1 cellular context compared by ENCODE assay signal in the genomic region with DNA sequence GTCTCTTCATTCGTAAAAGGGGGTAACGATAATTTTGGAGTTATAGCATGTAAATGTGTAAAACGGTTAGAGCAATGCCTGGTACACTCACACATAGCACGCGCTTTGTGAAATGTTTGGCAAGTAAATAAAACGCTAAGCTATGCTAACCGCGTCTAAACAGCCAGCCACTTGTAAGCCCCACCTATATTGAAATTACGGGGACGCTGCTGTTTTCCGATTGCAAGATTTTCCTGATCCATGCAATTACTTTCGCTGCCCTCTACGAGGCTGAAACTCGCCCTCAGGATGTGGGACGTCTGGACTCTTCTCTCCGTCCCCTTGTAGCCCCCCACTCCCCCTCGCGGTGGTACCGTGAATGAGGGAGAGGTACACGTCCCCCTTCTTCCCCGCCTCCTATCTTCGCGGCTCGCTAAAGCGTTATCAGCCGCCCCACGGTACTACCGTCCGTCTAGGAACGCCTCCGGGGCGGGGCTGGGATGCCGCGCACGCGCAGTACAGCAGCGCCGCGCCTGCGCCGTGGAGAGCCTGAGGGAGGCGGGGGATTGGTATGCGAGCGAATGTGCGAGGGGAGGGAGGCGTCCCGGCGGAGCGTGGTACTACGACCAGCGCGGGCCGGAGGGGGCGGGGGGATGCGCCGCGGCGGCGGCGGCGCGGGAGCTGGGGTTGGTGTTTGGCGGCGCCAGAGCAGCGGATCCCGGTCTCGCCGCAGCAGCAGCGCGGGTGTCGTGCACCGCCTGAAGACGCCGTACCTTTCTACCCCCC.
TF ChIP-seq lines count a peak whose summit lies in the region.

Gene STIM2, plus strand, starts transcription at position 685 of the 765 bp plus-strand sequence.

TF ChIP-seq in HepG2, 621 proteins besides CTCF, POLR2A, EP300 and RAD21 (continued from another document and continues in another):
- TF ChIP-seq TFDP1 (CRISPR knock-in tag; IDR thresholded peaks at IDR 0.05; ENCODE audit: borderline replicate concordance) (peak; percentile 59; the same call in 1 of the 2 replicates), PRDM4 (CRISPR knock-in tag; IDR thresholded peaks at IDR 0.05; ENCODE audit: borderline replicate concordance) (no peak), ARNT2 (CRISPR knock-in tag; IDR thresholded peaks at IDR 0.05; ENCODE audit: low read depth) (no peak), ZNF17 (CRISPR knock-in tag; IDR thresholded peaks at IDR 0.05) (no peak), ZNF260 (CRISPR knock-in tag; IDR thresholded peaks at IDR 0.05; ENCODE audit: borderline replicate concordance, low read depth) (no peak), ZNF207 (IDR thresholded peaks at IDR 0.05; ENCODE audit: borderline replicate concordance) (no peak), GTF2F1 (IDR thresholded peaks at IDR 0.05; ENCODE audit: low read length) (no peak), ZNF354B (CRISPR knock-in tag; IDR thresholded peaks at IDR 0.05) (no peak), ATF2 (CRISPR knock-in tag; IDR thresholded peaks at IDR 0.05) (no peak), DR1 (CRISPR knock-in tag; IDR thresholded peaks at IDR 0.05) (peak; percentile 60; the same call in 1 of the 2 replicates), TAF15 (IDR thresholded peaks at IDR 0.05; ENCODE audit: low read depth, low read length, poor library complexity, severe bottlenecking) (no peak), PCBP1 (IDR thresholded peaks at IDR 0.05; ENCODE audit: borderline replicate concordance, low read depth, low read length) (no peak), ZMAT3 (CRISPR knock-in tag; conservative IDR thresholded peaks at IDR 0.05) (peak; percentile 54; the same call in 1 of the 2 replicates), ARNT (IDR thresholded peaks at IDR 0.05) (no peak), ZKSCAN5 (CRISPR knock-in tag; IDR thresholded peaks at IDR 0.05) (no peak), ZNF263 (CRISPR knock-in tag; IDR thresholded peaks at IDR 0.05) (peak; percentile 24; the same call in 1 of the 2 replicates), SYNCRIP (IDR thresholded peaks at IDR 0.05; ENCODE audit: insufficient read depth, low read depth, low read length) (no peak), ZNF282 (IDR thresholded peaks at IDR 0.05; ENCODE audit: partially characterized antibody) (no peak), MBNL3 (CRISPR knock-in tag; conservative IDR thresholded peaks at IDR 0.05) (no peak), U2AF2 (IDR thresholded peaks at IDR 0.05; ENCODE audit: low read depth, low read length) (no peak), SMAD1 (CRISPR knock-in tag; IDR thresholded peaks at IDR 0.05; ENCODE audit: borderline replicate concordance, low read depth) (peak; percentile 52; the same call in 1 of the 2 replicates), ZNF891 (CRISPR knock-in tag; IDR thresholded peaks at IDR 0.05) (peak; percentile 80; the same call in 1 of the 2 replicates), ZNF784 (CRISPR knock-in tag; IDR thresholded peaks at IDR 0.05; ENCODE audit: borderline replicate concordance) (no peak), ZNF101 (CRISPR knock-in tag; IDR thresholded peaks at IDR 0.05; ENCODE audit: borderline replicate concordance, low read depth) (no peak; the same call in 1 of the 2 replicates), SMARCC2 (IDR thresholded peaks at IDR 0.05) (no peak), GATAD2A (CRISPR knock-in tag; IDR thresholded peaks at IDR 0.05) (peak; percentile 72), PAF1 (CRISPR knock-in tag; IDR thresholded peaks at IDR 0.05) (no peak), ERF (CRISPR knock-in tag; IDR thresholded peaks at IDR 0.05) (no peak), ZFP91 (CRISPR knock-in tag; IDR thresholded peaks at IDR 0.05; ENCODE audit: borderline replicate concordance) (peak; percentile 56; the same call in 1 of the 2 replicates), ZNF619 (CRISPR knock-in tag; IDR thresholded peaks at IDR 0.05) (peak; percentile 70; the same call in 1 of the 2 replicates), E2F2 (CRISPR knock-in tag; IDR thresholded peaks at IDR 0.05; ENCODE audit: borderline replicate concordance) (no peak), ZNF451 (CRISPR knock-in tag; IDR thresholded peaks at IDR 0.05) (no peak), REPIN1 (CRISPR knock-in tag; IDR thresholded peaks at IDR 0.05; ENCODE audit: borderline replicate concordance, low read depth) (peak; percentile 70; the same call in 1 of the 2 replicates), ZNF552 (CRISPR knock-in tag; IDR thresholded peaks at IDR 0.05; ENCODE audit: borderline replicate concordance) (no peak), SP2 (CRISPR knock-in tag; IDR thresholded peaks at IDR 0.05) (no peak), GABPA (IDR thresholded peaks at IDR 0.05; ENCODE audit: low read depth, low read length) (no peak), GABPA (CRISPR knock-in tag; IDR thresholded peaks at IDR 0.05; ENCODE audit: low read depth) (peak; percentile 33; the same call in 1 of the 2 replicates), TCF7L2 (IDR thresholded peaks at IDR 0.05; ENCODE audit: low read depth, low read length) (no peak), ZNF343 (CRISPR knock-in tag; IDR thresholded peaks at IDR 0.05) (0 out of 2 replicates have a peak, but pooled peaks have one; percentile 80), ZNF224 (CRISPR knock-in tag; IDR thresholded peaks at IDR 0.05) (peak; percentile 64; the same call in 1 of the 2 replicates)
- TF ChIP-seq, protein P1, sequence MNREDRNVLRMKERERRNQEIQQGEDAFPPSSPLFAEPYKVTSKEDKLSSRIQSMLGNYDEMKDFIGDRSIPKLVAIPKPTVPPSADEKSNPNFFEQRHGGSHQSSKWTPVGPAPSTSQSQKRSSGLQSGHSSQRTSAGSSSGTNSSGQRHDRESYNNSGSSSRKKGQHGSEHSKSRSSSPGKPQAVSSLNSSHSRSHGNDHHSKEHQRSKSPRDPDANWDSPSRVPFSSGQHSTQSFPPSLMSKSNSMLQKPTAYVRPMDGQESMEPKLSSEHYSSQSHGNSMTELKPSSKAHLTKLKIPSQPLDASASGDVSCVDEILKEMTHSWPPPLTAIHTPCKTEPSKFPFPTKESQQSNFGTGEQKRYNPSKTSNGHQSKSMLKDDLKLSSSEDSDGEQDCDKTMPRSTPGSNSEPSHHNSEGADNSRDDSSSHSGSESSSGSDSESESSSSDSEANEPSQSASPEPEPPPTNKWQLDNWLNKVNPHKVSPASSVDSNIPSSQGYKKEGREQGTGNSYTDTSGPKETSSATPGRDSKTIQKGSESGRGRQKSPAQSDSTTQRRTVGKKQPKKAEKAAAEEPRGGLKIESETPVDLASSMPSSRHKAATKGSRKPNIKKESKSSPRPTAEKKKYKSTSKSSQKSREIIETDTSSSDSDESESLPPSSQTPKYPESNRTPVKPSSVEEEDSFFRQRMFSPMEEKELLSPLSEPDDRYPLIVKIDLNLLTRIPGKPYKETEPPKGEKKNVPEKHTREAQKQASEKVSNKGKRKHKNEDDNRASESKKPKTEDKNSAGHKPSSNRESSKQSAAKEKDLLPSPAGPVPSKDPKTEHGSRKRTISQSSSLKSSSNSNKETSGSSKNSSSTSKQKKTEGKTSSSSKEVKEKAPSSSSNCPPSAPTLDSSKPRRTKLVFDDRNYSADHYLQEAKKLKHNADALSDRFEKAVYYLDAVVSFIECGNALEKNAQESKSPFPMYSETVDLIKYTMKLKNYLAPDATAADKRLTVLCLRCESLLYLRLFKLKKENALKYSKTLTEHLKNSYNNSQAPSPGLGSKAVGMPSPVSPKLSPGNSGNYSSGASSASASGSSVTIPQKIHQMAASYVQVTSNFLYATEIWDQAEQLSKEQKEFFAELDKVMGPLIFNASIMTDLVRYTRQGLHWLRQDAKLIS (CRISPR knock-in tag; IDR thresholded peaks at IDR 0.05), result no peak
- TF ChIP-seq, protein P2, sequence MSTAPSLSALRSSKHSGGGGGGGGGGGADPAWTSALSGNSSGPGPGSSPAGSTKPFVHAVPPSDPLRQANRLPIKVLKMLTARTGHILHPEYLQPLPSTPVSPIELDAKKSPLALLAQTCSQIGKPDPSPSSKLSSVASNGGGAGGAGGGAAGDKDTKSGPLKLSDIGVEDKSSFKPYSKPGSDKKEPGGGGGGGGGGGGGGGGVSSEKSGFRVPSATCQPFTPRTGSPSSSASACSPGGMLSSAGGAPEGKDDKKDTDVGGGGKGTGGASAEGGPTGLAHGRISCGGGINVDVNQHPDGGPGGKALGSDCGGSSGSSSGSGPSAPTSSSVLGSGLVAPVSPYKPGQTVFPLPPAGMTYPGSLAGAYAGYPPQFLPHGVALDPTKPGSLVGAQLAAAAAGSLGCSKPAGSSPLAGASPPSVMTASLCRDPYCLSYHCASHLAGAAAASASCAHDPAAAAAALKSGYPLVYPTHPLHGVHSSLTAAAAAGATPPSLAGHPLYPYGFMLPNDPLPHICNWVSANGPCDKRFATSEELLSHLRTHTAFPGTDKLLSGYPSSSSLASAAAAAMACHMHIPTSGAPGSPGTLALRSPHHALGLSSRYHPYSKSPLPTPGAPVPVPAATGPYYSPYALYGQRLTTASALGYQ (CRISPR knock-in tag; IDR thresholded peaks at IDR 0.05), result no peak
- TF ChIP-seq, protein P3, sequence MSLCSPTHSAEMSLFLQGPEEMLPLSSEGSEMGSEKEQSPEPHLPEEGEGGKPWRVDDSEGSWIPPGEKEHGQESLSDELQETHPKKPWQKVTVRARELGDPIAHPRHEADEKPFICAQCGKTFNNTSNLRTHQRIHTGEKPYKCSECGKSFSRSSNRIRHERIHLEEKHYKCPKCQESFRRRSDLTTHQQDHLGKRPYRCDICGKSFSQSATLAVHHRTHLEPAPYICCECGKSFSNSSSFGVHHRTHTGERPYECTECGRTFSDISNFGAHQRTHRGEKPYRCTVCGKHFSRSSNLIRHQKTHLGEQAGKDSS (CRISPR knock-in tag; IDR thresholded peaks at IDR 0.05; ENCODE audit: borderline replicate concordance, low read depth), result peak; percentile 77; the same call in 1 of the 2 replicates
